8 cellular contexts compared by ENCODE assay signal in the genomic region with DNA sequence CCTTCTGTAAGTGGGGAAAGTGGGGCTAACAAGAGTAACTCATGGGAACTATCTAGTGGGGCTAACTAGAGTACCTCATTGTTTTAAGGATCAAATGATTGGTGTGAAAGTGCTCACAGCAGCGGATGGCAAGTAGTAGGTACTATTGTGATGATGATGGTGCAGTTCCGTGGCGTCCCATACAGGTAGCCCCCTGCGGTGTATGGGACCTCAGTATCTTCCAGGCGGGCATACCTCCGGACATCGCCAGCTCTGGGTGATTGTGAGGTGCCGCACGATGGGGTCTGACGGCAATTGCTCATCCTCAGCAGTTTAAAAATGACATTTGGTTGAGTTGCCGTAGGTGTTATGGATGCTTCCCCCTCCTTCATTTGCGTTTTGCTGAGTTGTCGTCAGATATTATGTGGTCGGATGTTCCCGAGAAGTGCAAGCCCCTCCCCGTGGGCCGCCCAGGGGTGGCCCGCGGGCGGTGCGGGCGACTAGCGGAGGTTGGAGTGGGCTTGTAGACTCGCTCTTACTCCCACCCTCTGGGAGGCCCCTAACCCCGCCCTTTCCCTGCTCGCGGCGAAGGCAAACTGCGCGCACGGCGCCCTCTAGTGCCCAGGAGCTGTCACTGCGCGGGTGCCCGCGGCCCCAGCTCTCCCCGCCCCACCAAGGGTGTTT. TPM values are rescaled to one million over a fixed set of nuclear protein-coding genes. Genes with fewer than 3 reads are reported as not detected.
A peak's percentile ranks its signal among the peaks of the same experiment; 100 is the strongest.
DNase-seq lines count a peak whose midpoint lies in the region; ATAC-seq and TF ChIP-seq lines count a peak whose summit lies in the region.

No MANE protein-coding gene starts in this region.

- WGBS in esophagus squamous epithelium, 2 donors = 0 to 56% methylated on average over 1 to 7 of the region's 37 CpGs

- H3K36me3 ChIP-seq in esophagus squamous epithelium = no peaks in the 10 kb centered on the region

- TF ChIP-seq CTCF in C4-2B (conservative IDR thresholded peaks at IDR 0.05) = peak; percentile 87
- TF ChIP-seq CTCF in esophagus squamous epithelium (IDR thresholded peaks at IDR 0.05) = peak; percentile 39 to 67 (median 58)
- TF ChIP-seq CTCF in natural killer cell (IDR thresholded peaks at IDR 0.05) = peak; percentile 69

- ATAC-seq in GM19328 (IDR thresholded peaks at IDR 0.05; ENCODE audit: unreplicated experiment) (peak; percentile 94), HG03439 (IDR thresholded peaks at IDR 0.05; ENCODE audit: unreplicated experiment) (peak; percentile 99), natural killer cell (peak; percentile 91 to 97 (median 95))
- ATAC-seq in stimulated activated memory B cell treated with anti-CD40 and anti-IgM and Interleukin-4, amounts not matched to agents 10 μg/mL and 1 μg/mL and 100 μg/mL, for 72 hours = peak; percentile 91

- H3K4me3 ChIP-seq in esophagus squamous epithelium = peak overlapping the region; percentile 14 to 64 (median 39)

- H3K9me3 Mint-ChIP-seq in natural killer cell = no peaks in the 10 kb centered on the region
- no peaks in the 10 kb centered on the region for H3K9me3 Mint-ChIP-seq in stimulated activated memory B cell treated with anti-CD40 and anti-IgM and Interleukin-4, amounts not matched to agents 10 μg/mL and 1 μg/mL and 100 μg/mL, for 72 hours

- peak; percentile 31 for DNase-seq in NOMO-1 treated with DMSO at 0.1 percent for 48 hours (lab: John Stamatoyannopoulos, UW; ENCODE audit: unreplicated experiment)
- peak; percentile 63 for DNase-seq in activated T-cell treated with anti-CD3 and anti-CD28 coated beads for 1 hour (ENCODE audit: low read depth)
- no peak for DNase-seq in esophagus squamous epithelium (lab: John Stamatoyannopoulos, UW)
- DNase-seq in natural killer cell = peak; percentile 61

- peak overlapping the region in 1 of 2 donors; percentile 79 for H3K27ac Mint-ChIP-seq in natural killer cell
- peak overlapping the region; percentile 47 for H3K27ac Mint-ChIP-seq in stimulated activated memory B cell treated with anti-CD40 and anti-IgM and Interleukin-4, amounts not matched to agents 10 μg/mL and 1 μg/mL and 100 μg/mL, for 72 hours

- no peaks in the 10 kb centered on the region for H3K9me3 ChIP-seq in esophagus squamous epithelium

- no peaks in the 10 kb centered on the region for H3K36me3 Mint-ChIP-seq in natural killer cell
- H3K36me3 Mint-ChIP-seq in stimulated activated memory B cell treated with anti-CD40 and anti-IgM and Interleukin-4, amounts not matched to agents 10 μg/mL and 1 μg/mL and 100 μg/mL, for 72 hours = no peaks in the 10 kb centered on the region

- intact Hi-C loops in esophagus squamous epithelium (cut with DNase I) (no loop called here), natural killer cell (cut with micrococcal nuclease) (loop anchor here (2.0 kb wide), 1 partner anchor 97 kb away; no protein-coding TSS in a partner anchor)

- peaks cover 0 to 36% (median 0%) of the 10 kb centered on the region in 4 donors for H3K27me3 ChIP-seq in esophagus squamous epithelium

- TF ChIP-seq POLR2A in esophagus squamous epithelium (IDR thresholded peaks at IDR 0.05) = no peak

- H3K4me1 Mint-ChIP-seq in natural killer cell = peaks cover 13 to 16% of the 10 kb centered on the region in 2 donors
- peaks cover 14% of the 10 kb centered on the region for H3K4me1 Mint-ChIP-seq in stimulated activated memory B cell treated with anti-CD40 and anti-IgM and Interleukin-4, amounts not matched to agents 10 μg/mL and 1 μg/mL and 100 μg/mL, for 72 hours

- peaks cover 0 to 15% (median 0%) of the 10 kb centered on the region in 3 donors for H3K4me1 ChIP-seq in esophagus squamous epithelium

- peak overlapping the region; percentile 91 for H3K4me3 Mint-ChIP-seq in natural killer cell
- H3K4me3 Mint-ChIP-seq in stimulated activated memory B cell treated with anti-CD40 and anti-IgM and Interleukin-4, amounts not matched to agents 10 μg/mL and 1 μg/mL and 100 μg/mL, for 72 hours = peak overlapping the region; percentile 86

- no peak overlapping the region for H3K27ac ChIP-seq in C4-2B
- no peak overlapping the region for H3K27ac ChIP-seq in esophagus squamous epithelium

- H3K27me3 Mint-ChIP-seq in natural killer cell (ENCODE audit: low read depth in 2 of 2) = peaks cover 19 to 51% of the 10 kb centered on the region in 2 donors
- peaks cover 31% of the 10 kb centered on the region for H3K27me3 Mint-ChIP-seq in stimulated activated memory B cell treated with anti-CD40 and anti-IgM and Interleukin-4, amounts not matched to agents 10 μg/mL and 1 μg/mL and 100 μg/mL, for 72 hours

RNA-seq across cellular contexts. Expression of gene GPR101, which starts 18.3 kb away (rescaled TPM):
- total RNA-seq in esophagus squamous epithelium (not detected), natural killer cell (under 1 TPM in 2 of 3 donors, not detected in 1; 0.23 to 0.33 TPM)
